Comparison of ENCODE assay signal across 11 cellular contexts in the genomic region with DNA sequence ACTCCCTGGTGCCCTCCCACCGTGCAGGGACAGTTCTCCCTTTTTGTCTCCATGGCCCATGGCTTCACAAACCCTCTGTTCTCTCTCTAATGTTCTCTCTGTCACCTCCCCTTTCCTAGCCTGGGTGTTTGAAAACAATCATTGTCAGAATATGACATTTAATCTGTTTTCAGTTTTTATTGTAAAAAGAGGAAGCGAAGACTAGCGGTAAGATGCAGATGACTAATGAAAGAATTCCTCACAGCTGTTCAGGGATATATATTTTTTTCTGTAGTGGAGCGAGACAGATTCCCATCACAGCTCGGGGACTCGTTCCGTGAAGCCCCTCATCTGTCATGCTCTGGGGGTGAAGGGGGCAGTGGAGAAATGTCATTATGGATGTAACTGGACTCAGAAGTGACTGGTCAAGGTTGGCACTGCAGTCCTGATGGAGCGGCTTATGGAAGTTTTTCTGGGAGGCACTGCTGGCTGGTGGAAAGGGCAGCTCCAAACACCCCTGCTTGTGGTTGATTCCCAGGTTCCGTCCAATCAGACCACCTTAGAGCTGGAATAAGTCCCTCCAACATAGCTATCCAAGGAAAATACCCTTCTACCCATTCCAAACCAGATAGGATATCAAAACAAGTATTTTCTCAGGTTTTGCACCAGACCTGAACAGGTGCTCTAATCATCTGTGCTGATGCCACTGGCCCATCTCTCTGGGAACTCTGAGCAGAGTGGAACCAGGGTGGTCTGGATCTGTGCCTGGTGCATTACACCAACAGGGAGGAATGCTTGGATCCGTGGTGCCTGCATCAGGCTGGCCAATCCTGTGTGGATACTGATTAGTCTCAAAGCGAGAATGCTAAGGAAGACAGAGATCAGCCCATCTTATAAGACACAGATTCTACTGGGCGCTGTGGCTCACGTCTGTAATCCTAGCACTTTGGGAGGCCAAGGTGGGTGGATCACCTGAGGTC.
DNase-seq lines count a peak whose midpoint lies in the region; ATAC-seq, FAIRE-seq and TF ChIP-seq lines count a peak whose summit lies in the region.
"Had no signal": no experiment of that assay in that cellular context is flagged by ENCODE, and none has a peak within 500 bp of the region (broad histone marks: within the 10 kb centered on the region; RNA-seq: fewer than 3 reads in every experiment).

No MANE protein-coding gene starts in this region.

- intact Hi-C loops in head of caudate nucleus (cut with DNase I), result no loop called here

- H3K79me2 ChIP-seq in H1 (ENCODE audit: control insufficient read depth in 1 of 2, insufficient read depth in 2 of 2, low read length in 2 of 2), result no peaks in the 10 kb centered on the region

- no peak overlapping the region for H3K9ac ChIP-seq in H1 (replicated peaks in 1 of 4; ENCODE audit: extremely low read depth in 1 of 4, low read depth in 3 of 4, low read length in 3 of 4)

- H3K18ac ChIP-seq in H1 (ENCODE audit: extremely low read depth, low read length), result no peak overlapping the region

- no peak overlapping the region for H2BK120ac ChIP-seq in H1 (replicated peaks; ENCODE audit: low read depth, low read length)

- DNase-seq in GM13977 (ENCODE audit: low spot score) (peak; percentile 56), H1 (ENCODE audit: low read depth in 1 of 2, low spot score in 2 of 2) (no peak), pons (ENCODE audit: low spot score) (no peak), head of caudate nucleus (no peak), NCI-H1417 (lab: John Stamatoyannopoulos, UW) (no peak)
- DNase-seq: activated naive CD4-positive, alpha-beta T cell treated with Interleukin-2 at 50 U/mL for 16 hours; CD8-positive, alpha-beta T cell; NCI-H2171 had no signal

- 0 out of 2 replicates have a peak overlapping the region, but pooled peaks have one; percentile 22 for H4K8ac ChIP-seq in H1 (ENCODE audit: extremely low read depth, insufficient read depth, low read length)

- H3K4me1 ChIP-seq in H1 (replicated peaks in 1 of 4; ENCODE audit: control insufficient read depth in 3 of 4, insufficient read depth in 4 of 4, low read length in 3 of 4), result peaks cover 0 to 4% (median 0%) of the 10 kb centered on the region in 4 experiments; a peak in 3 of 7 replicates

- POLR2A ChIA-PET in H1 (lab: Charles Lee; ENCODE audit: partially characterized antibody), result no interaction called here

- H3K9me3 ChIP-seq in H1 (ENCODE audit: insufficient read depth in 2 of 2, low read depth in 1 of 2, low read length in 1 of 2), result peaks cover 3 to 6% of the 10 kb centered on the region in 2 experiments; a peak in 2 of 4 replicates

- no peak overlapping the region for H2BK12ac ChIP-seq in H1 (ENCODE audit: low read depth, low read length)

- no peak overlapping the region for H3K4me3 ChIP-seq in H1 (ENCODE audit: extremely low read depth in 1 of 4, insufficient read depth in 2 of 4, low read depth in 3 of 4, low read length in 4 of 4)

- no peak overlapping the region for H2AK5ac ChIP-seq in H1 (ENCODE audit: low read depth, low read length)

- no peaks in the 10 kb centered on the region for H3K36me3 ChIP-seq in H1 (ENCODE audit: control insufficient read depth in 2 of 4, insufficient read depth in 4 of 4, low read length in 3 of 4)

- WGBS in H1 (ENCODE audit: extremely low coverage in 1 of 2, insufficient coverage in 1 of 2, insufficient read length in 1 of 2, insufficient replicate concordance in 2 of 2, low coverage in 1 of 2, low lambda C conversion rate in 2 of 2, missing lambda C conversion rate in 1 of 2), 2 experiments, result 85% methylated on average over 13 of the region's 13 CpGs; no CpG with 5 or more reads in 1 of the 2 experiments

- CTCF ChIA-PET in H1 (lab: Charles Lee; ENCODE audit: partially characterized antibody), result interaction anchor here (0.7 to 1.6 kb wide), 4 partner anchors 15 to 117 kb away, joined by 3 to 6 read pairs (median 4); no protein-coding TSS in a partner anchor

- H3K27me3 ChIP-seq in H1 (replicated peaks in 1 of 4; ENCODE audit: control insufficient read depth in 3 of 4, extremely low read depth in 1 of 4, insufficient read depth in 3 of 4, low read length in 3 of 4), result no peaks in the 10 kb centered on the region

- FAIRE-seq in H1 (lab: Jason Lieb, UNC), result no peak

- H3K79me1 ChIP-seq in H1 (ENCODE audit: low read depth, low read length), result no peaks in the 10 kb centered on the region

- H4K91ac ChIP-seq in H1 (replicated peaks; ENCODE audit: insufficient read length, low read length), result no peak overlapping the region

- no peak for TF ChIP-seq RAD21 in H1 (IDR thresholded peaks at IDR 0.05 in 1 of 2, conservative IDR thresholded peaks at IDR 0.05 in 1 of 2; ENCODE audit: low read depth in 2 of 2, low read length in 2 of 2)

- TF ChIP-seq POLR2A in H1 (IDR thresholded peaks at IDR 0.05; ENCODE audit: control extremely low read depth in 1 of 2, low read depth in 2 of 2, low read length in 2 of 2), result no peak

- no peak overlapping the region for H3K23ac ChIP-seq in H1 (ENCODE audit: insufficient read length)

- no peak for TF ChIP-seq EP300 in H1 (IDR thresholded peaks at IDR 0.05; ENCODE audit: borderline replicate concordance in 1 of 2, low read depth in 2 of 2, low read length in 2 of 2)

- no peak overlapping the region for H3K56ac ChIP-seq in H1 (replicated peaks; ENCODE audit: insufficient read length, low read depth, low read length)

- in situ Hi-C loops in GM13977 (cut with MboI; ENCODE audit: low pct_unique_long_range_greater_than_20kb, low sequenced_read_pairs, unreplicated experiment), result no loop called here

- no peak overlapping the region for H2BK5ac ChIP-seq in H1 (ENCODE audit: low read depth, low read length)

- H3K27ac ChIP-seq in H1 (ENCODE audit: low read depth, low read length), result no peak overlapping the region

- no peak overlapping the region for H2BK15ac ChIP-seq in H1 (ENCODE audit: low read length)

- no peak overlapping the region for H3K4ac ChIP-seq in H1 (replicated peaks; ENCODE audit: insufficient read length, low read depth, low read length)

- no peaks in the 10 kb centered on the region for H4K20me1 ChIP-seq in H1 (replicated peaks in 1 of 2; ENCODE audit: control insufficient read depth in 1 of 2, insufficient read depth in 2 of 2, low read length in 2 of 2)

- TF ChIP-seq CTCF in GM13977 (IDR thresholded peaks at IDR 0.05; ENCODE audit: extremely low read depth, insufficient read depth, missing control alignments) (no peak), H1 (IDR thresholded peaks at IDR 0.05; ENCODE audit: control extremely low read depth in 1 of 3, insufficient read depth in 1 of 3, low read depth in 1 of 3, low read length in 3 of 3) (no peak)

- no peak overlapping the region for H3K14ac ChIP-seq in H1 (ENCODE audit: insufficient read length)

- H2BK20ac ChIP-seq in H1 (ENCODE audit: low read length), result no peak overlapping the region

- no peaks in the 10 kb centered on the region; the same call in 1 of the 2 replicates for H3K23me2 ChIP-seq in H1 (ENCODE audit: low read depth, low read length)

- ATAC-seq in GM21423 (IDR thresholded peaks at IDR 0.05; ENCODE audit: unreplicated experiment) (peak; percentile 76), HG03175 (IDR thresholded peaks at IDR 0.05; ENCODE audit: unreplicated experiment) (peak; percentile 69), GM19324 (IDR thresholded peaks at IDR 0.05; ENCODE audit: low FRiP score, unreplicated experiment) (no peak)
- ATAC-seq: CD8-positive, alpha-beta T cell had no signal

- H3K4me2 ChIP-seq in H1 (ENCODE audit: insufficient read depth in 1 of 2, low read depth in 2 of 2, low read length in 2 of 2), result no peak overlapping the region

- no peak overlapping the region for H4K5ac ChIP-seq in H1 (ENCODE audit: insufficient read length, low read depth, low read length)

- H2AFZ ChIP-seq in H1 (ENCODE audit: low read length), result no peak overlapping the region

TF ChIP-seq in H1, 55 proteins besides CTCF, POLR2A, EP300 and RAD21:
- TF ChIP-seq HDAC2 (IDR thresholded peaks at IDR 0.05; ENCODE audit: borderline replicate concordance in 1 of 2, low read depth in 2 of 2, low read length in 2 of 2) (no peak), ASH2L (IDR thresholded peaks at IDR 0.05; ENCODE audit: low read length) (no peak), RXRA (IDR thresholded peaks at IDR 0.05; ENCODE audit: insufficient read depth, low read depth, low read length) (no peak), SRF (IDR thresholded peaks at IDR 0.05; ENCODE audit: low read depth, low read length) (no peak), KDM5A (IDR thresholded peaks at IDR 0.05; ENCODE audit: low read length) (no peak), CEBPB (IDR thresholded peaks at IDR 0.05; ENCODE audit: low read depth, low read length) (no peak)
